14 cellular contexts compared by ENCODE assay signal in genomic region chr2:234911271-234911670, GRCh38.
DNase-seq lines count a peak whose midpoint lies in the region; FAIRE-seq and TF ChIP-seq lines count a peak whose summit lies in the region.
"Had no signal": no experiment of that assay in that cellular context is flagged by ENCODE, and none has a peak within 500 bp of the region (broad histone marks: within the 10 kb centered on the region; RNA-seq: fewer than 3 reads in every experiment).

No MANE protein-coding gene starts in this region.

- H3K27me3 ChIP-seq in HAP-1 (ENCODE audit: low read depth): no peaks in the 10 kb centered on the region
- H3K27me3 ChIP-seq: colonic mucosa, heart left ventricle, Peyer's patch had no signal

- TF ChIP-seq CTCF in astrocyte of the cerebellum (IDR thresholded peaks at IDR 0.05; ENCODE audit: low read depth, low read length, missing control alignments): no peak

- no peaks in the 10 kb centered on the region for H3K4me1 ChIP-seq in HAP-1
- H3K4me1 ChIP-seq: colonic mucosa, heart left ventricle, Peyer's patch had no signal

- FAIRE-seq in HTR-8/SVneo (lab: Jason Lieb, UNC): no peak
- FAIRE-seq: G401.6 had no signal

- H3K4me3 ChIP-seq in astrocyte of the cerebellum (ENCODE audit: low read depth, low read length): no peak overlapping the region
- H3K4me3 ChIP-seq in HAP-1: no peak overlapping the region
- H3K4me3 ChIP-seq: colonic mucosa, heart left ventricle, Peyer's patch had no signal

- H3K9me3 ChIP-seq in HAP-1: no peaks in the 10 kb centered on the region
- H3K9me3 ChIP-seq: colonic mucosa, heart left ventricle, Peyer's patch had no signal

- DNase-seq in AG08396 (ENCODE audit: low spot score): peak; percentile 70
- DNase-seq in HTR-8/SVneo (ENCODE audit: insufficient read length, low spot score): peak; percentile 33
- DNase-seq in astrocyte of the cerebellum (ENCODE audit: low read depth): peak; percentile 73
- peak; percentile 41 for DNase-seq in globus pallidus (ENCODE audit: low spot score)
- no peak for DNase-seq in activated naive CD4-positive, alpha-beta T cell treated with anti-CD3 and anti-CD28 coated beads, Interleukin-2, amount 50 U/mL, for 16 hours
- no peak for DNase-seq in NCI-H82 (lab: John Stamatoyannopoulos, UW)
- DNase-seq in HAP-1 (ENCODE audit: low spot score in 2 of 2): no peak
- DNase-seq in HuH-7 (ENCODE audit: low spot score): no peak
- DNase-seq: colonic mucosa, mesendoderm, NCI-H2029, Peyer's patch had no signal

- in situ Hi-C loops in astrocyte of the cerebellum (cut with HindIII; ENCODE audit: low sequenced_read_pairs): no loop called here
- in situ Hi-C loops in HAP-1 (cut with MboI; ENCODE audit: low sequenced_read_pairs): no loop called here

- H3K36me3 ChIP-seq in HAP-1 (replicated peaks): no peaks in the 10 kb centered on the region
- H3K36me3 ChIP-seq: colonic mucosa, heart left ventricle, Peyer's patch had no signal

Comparison
In these comparisons a context has a peak if more than half of its experiments do, and no peak if none do; other contexts are left out.
1. DNase-seq: peak in AG08396 (single experiment), HTR-8/SVneo (single experiment), astrocyte of the cerebellum (single experiment) and globus pallidus (single experiment); none in activated naive CD4-positive, alpha-beta T cell treated with anti-CD3 and anti-CD28 coated beads, Interleukin-2, amount 50 U/mL, for 16 hours (single experiment), NCI-H82 (single experiment), HAP-1 (0 of 2) and HuH-7 (single experiment).